Comparison of ENCODE assay signal across 1 cellular context in the genomic region with DNA sequence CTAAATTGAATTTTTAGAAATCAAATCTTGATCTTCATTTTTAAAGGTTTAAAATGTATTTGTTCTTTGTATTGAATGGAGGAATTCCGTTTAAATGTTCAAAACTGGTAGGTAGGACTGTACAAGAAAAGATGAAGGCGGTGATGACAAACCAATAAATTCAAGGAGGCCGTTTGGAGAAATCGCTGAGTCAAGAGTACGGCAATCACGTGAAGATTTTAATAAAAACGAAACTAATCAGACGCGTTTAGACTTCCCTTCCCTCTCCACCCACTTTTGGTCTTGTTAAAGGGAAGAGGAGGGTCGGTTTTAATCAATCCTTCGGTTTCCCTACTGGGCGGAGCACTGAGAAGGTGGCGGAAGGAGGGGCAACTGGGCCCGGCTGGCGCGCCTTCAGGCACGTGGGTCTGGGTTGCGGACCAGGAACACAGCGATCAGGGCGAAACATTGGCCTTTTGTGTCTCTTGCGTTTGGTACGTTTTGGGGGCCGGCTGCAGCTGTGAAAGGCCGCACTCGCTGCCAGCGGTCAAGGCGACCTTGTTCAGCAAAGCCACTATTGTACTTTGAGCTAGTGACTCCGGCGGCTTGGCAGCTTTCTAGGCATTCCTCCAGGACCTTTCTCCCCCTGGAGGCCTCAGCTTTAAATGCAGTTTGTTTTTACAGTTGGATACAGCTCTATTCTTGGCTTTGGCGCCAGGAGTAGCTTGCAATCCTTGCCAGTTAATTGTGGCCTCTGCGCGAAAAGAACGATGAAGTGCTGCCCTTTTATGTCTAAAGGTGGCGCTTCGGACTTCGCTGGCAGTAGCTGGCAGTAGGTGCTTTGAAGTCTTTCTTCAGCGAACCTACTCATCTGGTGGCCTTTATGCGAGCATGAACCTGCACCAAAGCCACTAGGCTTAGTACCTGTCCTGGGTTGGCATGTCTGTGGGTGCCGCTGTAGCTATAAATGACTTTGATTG.
TF ChIP-seq lines count a peak whose summit lies in the region.

No MANE protein-coding gene starts in this region.

TF ChIP-seq in HepG2, 621 proteins besides CTCF, POLR2A, EP300 and RAD21 (continued from another document and continues in another):
- TF ChIP-seq, protein P1, sequence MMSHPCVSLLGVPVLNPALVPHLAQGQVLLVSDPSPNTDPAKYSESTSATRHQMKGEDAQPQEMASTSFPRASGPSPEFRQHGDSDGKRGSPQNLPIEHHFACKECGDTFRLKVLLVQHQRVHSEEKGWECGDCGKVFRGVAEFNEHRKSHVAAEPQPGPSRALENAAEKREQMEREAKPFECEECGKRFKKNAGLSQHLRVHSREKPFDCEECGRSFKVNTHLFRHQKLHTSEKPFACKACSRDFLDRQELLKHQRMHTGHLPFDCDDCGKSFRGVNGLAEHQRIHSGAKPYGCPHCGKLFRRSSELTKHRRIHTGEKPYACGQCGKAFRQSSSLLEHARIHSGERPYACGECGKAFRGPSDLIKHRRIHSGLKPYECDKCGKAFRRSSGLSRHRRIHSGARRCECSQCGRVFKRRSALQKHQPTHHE (CRISPR knock-in tag; IDR thresholded peaks at IDR 0.05; ENCODE audit: borderline replicate concordance), result no peak
- TF ChIP-seq CREB1 (IDR thresholded peaks at IDR 0.05), result no peak
- TF ChIP-seq CREB1 (CRISPR knock-in tag; IDR thresholded peaks at IDR 0.05), result peak; percentile 55
- peak; percentile 67 for TF ChIP-seq ZFY (CRISPR knock-in tag; IDR thresholded peaks at IDR 0.05)
- TF ChIP-seq ETV6 (CRISPR knock-in tag; conservative IDR thresholded peaks at IDR 0.05), result no peak
- TF ChIP-seq FOXA3 (CRISPR knock-in tag; IDR thresholded peaks at IDR 0.05), result peak; percentile 29; the same call in 1 of the 2 replicates
- TF ChIP-seq, protein P2, sequence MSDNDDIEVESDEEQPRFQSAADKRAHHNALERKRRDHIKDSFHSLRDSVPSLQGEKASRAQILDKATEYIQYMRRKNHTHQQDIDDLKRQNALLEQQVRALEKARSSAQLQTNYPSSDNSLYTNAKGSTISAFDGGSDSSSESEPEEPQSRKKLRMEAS (IDR thresholded peaks at IDR 0.05), result peak; percentile 90
- no peak for TF ChIP-seq ZNF484 (CRISPR knock-in tag; IDR thresholded peaks at IDR 0.05; ENCODE audit: borderline replicate concordance, low read depth)
- TF ChIP-seq, protein P3, sequence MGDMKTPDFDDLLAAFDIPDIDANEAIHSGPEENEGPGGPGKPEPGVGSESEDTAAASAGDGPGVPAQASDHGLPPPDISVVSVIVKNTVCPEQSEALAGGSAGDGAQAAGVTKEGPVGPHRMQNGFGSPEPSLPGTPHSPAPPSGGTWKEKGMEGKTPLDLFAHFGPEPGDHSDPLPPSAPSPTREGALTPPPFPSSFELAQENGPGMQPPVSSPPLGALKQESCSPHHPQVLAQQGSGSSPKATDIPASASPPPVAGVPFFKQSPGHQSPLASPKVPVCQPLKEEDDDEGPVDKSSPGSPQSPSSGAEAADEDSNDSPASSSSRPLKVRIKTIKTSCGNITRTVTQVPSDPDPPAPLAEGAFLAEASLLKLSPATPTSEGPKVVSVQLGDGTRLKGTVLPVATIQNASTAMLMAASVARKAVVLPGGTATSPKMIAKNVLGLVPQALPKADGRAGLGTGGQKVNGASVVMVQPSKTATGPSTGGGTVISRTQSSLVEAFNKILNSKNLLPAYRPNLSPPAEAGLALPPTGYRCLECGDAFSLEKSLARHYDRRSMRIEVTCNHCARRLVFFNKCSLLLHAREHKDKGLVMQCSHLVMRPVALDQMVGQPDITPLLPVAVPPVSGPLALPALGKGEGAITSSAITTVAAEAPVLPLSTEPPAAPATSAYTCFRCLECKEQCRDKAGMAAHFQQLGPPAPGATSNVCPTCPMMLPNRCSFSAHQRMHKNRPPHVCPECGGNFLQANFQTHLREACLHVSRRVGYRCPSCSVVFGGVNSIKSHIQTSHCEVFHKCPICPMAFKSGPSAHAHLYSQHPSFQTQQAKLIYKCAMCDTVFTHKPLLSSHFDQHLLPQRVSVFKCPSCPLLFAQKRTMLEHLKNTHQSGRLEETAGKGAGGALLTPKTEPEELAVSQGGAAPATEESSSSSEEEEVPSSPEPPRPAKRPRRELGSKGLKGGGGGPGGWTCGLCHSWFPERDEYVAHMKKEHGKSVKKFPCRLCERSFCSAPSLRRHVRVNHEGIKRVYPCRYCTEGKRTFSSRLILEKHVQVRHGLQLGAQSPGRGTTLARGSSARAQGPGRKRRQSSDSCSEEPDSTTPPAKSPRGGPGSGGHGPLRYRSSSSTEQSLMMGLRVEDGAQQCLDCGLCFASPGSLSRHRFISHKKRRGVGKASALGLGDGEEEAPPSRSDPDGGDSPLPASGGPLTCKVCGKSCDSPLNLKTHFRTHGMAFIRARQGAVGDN (CRISPR knock-in tag; IDR thresholded peaks at IDR 0.05), result peak; percentile 95
- TF ChIP-seq ZNF564 (CRISPR knock-in tag; IDR thresholded peaks at IDR 0.05), result peak; percentile 50; the same call in 1 of the 2 replicates
- TF ChIP-seq RCOR2 (CRISPR knock-in tag; IDR thresholded peaks at IDR 0.05), result no peak
- TF ChIP-seq, protein P4, sequence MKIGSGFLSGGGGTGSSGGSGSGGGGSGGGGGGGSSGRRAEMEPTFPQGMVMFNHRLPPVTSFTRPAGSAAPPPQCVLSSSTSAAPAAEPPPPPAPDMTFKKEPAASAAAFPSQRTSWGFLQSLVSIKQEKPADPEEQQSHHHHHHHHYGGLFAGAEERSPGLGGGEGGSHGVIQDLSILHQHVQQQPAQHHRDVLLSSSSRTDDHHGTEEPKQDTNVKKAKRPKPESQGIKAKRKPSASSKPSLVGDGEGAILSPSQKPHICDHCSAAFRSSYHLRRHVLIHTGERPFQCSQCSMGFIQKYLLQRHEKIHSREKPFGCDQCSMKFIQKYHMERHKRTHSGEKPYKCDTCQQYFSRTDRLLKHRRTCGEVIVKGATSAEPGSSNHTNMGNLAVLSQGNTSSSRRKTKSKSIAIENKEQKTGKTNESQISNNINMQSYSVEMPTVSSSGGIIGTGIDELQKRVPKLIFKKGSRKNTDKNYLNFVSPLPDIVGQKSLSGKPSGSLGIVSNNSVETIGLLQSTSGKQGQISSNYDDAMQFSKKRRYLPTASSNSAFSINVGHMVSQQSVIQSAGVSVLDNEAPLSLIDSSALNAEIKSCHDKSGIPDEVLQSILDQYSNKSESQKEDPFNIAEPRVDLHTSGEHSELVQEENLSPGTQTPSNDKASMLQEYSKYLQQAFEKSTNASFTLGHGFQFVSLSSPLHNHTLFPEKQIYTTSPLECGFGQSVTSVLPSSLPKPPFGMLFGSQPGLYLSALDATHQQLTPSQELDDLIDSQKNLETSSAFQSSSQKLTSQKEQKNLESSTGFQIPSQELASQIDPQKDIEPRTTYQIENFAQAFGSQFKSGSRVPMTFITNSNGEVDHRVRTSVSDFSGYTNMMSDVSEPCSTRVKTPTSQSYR (CRISPR knock-in tag; IDR thresholded peaks at IDR 0.05; ENCODE audit: borderline replicate concordance), result no peak
- peak; percentile 70; the same call in 1 of the 2 replicates for TF ChIP-seq PITX1 (CRISPR knock-in tag; IDR thresholded peaks at IDR 0.05)
- TF ChIP-seq ZNF274 (CRISPR knock-in tag; IDR thresholded peaks at IDR 0.05), result no peak
- peak; percentile 38; the same call in 1 of the 2 replicates for TF ChIP-seq TAF1 (CRISPR knock-in tag; IDR thresholded peaks at IDR 0.05)
- peak; percentile 30; the same call in 1 of the 2 replicates for TF ChIP-seq POLR2AphosphoS5 (IDR thresholded peaks at IDR 0.05; ENCODE audit: low read depth, low read length)
- TF ChIP-seq, protein P5, sequence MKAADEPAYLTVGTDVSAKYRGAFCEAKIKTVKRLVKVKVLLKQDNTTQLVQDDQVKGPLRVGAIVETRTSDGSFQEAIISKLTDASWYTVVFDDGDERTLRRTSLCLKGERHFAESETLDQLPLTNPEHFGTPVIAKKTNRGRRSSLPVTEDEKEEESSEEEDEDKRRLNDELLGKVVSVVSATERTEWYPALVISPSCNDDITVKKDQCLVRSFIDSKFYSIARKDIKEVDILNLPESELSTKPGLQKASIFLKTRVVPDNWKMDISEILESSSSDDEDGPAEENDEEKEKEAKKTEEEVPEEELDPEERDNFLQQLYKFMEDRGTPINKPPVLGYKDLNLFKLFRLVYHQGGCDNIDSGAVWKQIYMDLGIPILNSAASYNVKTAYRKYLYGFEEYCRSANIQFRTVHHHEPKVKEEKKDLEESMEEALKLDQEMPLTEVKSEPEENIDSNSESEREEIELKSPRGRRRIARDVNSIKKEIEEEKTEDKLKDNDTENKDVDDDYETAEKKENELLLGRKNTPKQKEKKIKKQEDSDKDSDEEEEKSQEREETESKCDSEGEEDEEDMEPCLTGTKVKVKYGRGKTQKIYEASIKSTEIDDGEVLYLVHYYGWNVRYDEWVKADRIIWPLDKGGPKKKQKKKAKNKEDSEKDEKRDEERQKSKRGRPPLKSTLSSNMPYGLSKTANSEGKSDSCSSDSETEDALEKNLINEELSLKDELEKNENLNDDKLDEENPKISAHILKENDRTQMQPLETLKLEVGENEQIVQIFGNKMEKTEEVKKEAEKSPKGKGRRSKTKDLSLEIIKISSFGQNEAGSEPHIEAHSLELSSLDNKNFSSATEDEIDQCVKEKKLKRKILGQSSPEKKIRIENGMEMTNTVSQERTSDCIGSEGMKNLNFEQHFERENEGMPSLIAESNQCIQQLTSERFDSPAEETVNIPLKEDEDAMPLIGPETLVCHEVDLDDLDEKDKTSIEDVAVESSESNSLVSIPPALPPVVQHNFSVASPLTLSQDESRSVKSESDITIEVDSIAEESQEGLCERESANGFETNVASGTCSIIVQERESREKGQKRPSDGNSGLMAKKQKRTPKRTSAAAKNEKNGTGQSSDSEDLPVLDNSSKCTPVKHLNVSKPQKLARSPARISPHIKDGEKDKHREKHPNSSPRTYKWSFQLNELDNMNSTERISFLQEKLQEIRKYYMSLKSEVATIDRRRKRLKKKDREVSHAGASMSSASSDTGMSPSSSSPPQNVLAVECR (CRISPR knock-in tag; IDR thresholded peaks at IDR 0.05; ENCODE audit: borderline replicate concordance), result peak; percentile 37; the same call in 1 of the 2 replicates
- peak; percentile 45 for TF ChIP-seq ASH2L (IDR thresholded peaks at IDR 0.05; ENCODE audit: insufficient read length, low read depth, low read length)
- TF ChIP-seq, protein P6, sequence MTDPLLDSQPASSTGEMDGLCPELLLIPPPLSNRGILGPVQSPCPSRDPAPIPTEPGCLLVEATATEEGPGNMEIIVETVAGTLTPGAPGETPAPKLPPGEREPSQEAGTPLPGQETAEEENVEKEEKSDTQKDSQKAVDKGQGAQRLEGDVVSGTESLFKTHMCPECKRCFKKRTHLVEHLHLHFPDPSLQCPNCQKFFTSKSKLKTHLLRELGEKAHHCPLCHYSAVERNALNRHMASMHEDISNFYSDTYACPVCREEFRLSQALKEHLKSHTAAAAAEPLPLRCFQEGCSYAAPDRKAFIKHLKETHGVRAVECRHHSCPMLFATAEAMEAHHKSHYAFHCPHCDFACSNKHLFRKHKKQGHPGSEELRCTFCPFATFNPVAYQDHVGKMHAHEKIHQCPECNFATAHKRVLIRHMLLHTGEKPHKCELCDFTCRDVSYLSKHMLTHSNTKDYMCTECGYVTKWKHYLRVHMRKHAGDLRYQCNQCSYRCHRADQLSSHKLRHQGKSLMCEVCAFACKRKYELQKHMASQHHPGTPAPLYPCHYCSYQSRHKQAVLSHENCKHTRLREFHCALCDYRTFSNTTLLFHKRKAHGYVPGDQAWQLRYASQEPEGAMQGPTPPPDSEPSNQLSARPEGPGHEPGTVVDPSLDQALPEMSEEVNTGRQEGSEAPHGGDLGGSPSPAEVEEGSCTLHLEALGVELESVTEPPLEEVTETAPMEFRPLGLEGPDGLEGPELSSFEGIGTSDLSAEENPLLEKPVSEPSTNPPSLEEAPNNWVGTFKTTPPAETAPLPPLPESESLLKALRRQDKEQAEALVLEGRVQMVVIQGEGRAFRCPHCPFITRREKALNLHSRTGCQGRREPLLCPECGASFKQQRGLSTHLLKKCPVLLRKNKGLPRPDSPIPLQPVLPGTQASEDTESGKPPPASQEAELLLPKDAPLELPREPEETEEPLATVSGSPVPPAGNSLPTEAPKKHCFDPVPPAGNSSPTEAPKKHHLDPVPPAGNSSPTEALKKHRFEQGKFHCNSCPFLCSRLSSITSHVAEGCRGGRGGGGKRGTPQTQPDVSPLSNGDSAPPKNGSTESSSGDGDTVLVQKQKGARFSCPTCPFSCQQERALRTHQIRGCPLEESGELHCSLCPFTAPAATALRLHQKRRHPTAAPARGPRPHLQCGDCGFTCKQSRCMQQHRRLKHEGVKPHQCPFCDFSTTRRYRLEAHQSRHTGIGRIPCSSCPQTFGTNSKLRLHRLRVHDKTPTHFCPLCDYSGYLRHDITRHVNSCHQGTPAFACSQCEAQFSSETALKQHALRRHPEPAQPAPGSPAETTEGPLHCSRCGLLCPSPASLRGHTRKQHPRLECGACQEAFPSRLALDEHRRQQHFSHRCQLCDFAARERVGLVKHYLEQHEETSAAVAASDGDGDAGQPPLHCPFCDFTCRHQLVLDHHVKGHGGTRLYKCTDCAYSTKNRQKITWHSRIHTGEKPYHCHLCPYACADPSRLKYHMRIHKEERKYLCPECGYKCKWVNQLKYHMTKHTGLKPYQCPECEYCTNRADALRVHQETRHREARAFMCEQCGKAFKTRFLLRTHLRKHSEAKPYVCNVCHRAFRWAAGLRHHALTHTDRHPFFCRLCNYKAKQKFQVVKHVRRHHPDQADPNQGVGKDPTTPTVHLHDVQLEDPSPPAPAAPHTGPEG (CRISPR knock-in tag; IDR thresholded peaks at IDR 0.05), result peak; percentile 79
- TF ChIP-seq ZKSCAN1 (IDR thresholded peaks at IDR 0.05; ENCODE audit: low read length), result no peak
- peak; percentile 74; the same call in 1 of the 2 replicates for TF ChIP-seq MYC (CRISPR knock-in tag; IDR thresholded peaks at IDR 0.05; ENCODE audit: borderline replicate concordance)
- TF ChIP-seq, protein P7, sequence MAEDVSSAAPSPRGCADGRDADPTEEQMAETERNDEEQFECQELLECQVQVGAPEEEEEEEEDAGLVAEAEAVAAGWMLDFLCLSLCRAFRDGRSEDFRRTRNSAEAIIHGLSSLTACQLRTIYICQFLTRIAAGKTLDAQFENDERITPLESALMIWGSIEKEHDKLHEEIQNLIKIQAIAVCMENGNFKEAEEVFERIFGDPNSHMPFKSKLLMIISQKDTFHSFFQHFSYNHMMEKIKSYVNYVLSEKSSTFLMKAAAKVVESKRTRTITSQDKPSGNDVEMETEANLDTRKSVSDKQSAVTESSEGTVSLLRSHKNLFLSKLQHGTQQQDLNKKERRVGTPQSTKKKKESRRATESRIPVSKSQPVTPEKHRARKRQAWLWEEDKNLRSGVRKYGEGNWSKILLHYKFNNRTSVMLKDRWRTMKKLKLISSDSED (CRISPR knock-in tag; IDR thresholded peaks at IDR 0.05), result no peak
- TF ChIP-seq TCF7 (IDR thresholded peaks at IDR 0.05; ENCODE audit: low read depth), result peak; percentile 57; the same call in 1 of the 2 replicates
- no peak for TF ChIP-seq NONO (IDR thresholded peaks at IDR 0.05)
- TF ChIP-seq NONO (CRISPR knock-in tag; conservative IDR thresholded peaks at IDR 0.05), result 0 out of 2 replicates have a peak, but pooled peaks have one; percentile 48
- TF ChIP-seq RXRB (CRISPR knock-in tag; IDR thresholded peaks at IDR 0.05; ENCODE audit: borderline replicate concordance), result peak; percentile 66; the same call in 1 of the 2 replicates
- TF ChIP-seq MTF2 (CRISPR knock-in tag; IDR thresholded peaks at IDR 0.05; ENCODE audit: borderline replicate concordance), result no peak
- TF ChIP-seq GABPB1 (CRISPR knock-in tag; IDR thresholded peaks at IDR 0.05), result peak; percentile 59
- TF ChIP-seq SNAPC2 (CRISPR knock-in tag; IDR thresholded peaks at IDR 0.05), result 0 out of 2 replicates have a peak, but pooled peaks have one; percentile 43
- TF ChIP-seq, protein P8, sequence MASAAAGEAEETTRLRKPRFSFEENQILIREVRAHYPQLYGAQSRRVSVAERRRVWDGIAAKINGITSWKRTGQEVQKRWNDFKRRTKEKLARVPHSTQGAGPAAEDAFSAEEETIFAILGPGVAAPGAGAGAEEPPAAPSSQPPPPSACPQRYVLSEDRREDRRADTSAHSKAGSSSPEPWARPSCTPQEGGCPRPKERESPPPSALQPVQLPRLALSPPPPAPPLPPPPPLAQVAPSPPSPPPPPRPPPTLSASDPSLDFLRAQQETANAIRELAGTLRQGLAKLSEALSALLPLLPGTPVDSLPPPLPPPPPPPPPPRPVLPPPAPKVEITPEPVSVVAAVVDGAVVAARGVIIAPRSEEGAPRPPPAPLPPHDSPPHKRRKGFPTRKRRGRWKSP (CRISPR knock-in tag; IDR thresholded peaks at IDR 0.05), result peak; percentile 70; the same call in 1 of the 2 replicates
- no peak for TF ChIP-seq ZFP82 (CRISPR knock-in tag; IDR thresholded peaks at IDR 0.05; ENCODE audit: borderline replicate concordance)
